8 cellular contexts compared by ENCODE assay signal in the genomic region with DNA sequence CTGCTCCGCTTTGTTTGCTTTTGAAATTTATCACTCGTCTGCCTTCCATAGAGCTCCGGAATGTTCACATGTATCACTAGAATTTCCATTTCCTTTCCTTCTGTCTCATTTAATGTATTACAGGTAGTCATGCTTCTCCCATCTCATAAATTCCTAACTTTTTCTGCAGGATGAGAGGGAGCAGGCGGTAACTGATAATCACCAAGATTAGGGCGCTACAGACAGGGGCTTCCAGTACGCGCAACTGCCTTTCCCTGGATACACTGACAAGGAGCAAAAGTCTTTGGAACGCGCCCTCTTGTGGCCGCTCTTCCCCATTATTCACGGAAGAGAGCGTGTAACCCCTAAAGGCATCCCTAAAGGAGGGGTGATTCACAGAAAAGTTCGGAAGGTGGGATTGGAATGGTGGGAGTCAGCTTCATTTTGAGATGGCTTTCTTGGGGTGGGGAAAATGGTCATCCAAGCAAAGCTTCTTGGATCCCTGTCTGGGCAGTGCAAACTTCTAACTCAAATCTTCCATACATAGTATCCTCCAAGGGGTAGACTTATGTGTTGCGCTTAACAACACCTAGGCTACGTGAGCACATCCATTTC. TPM values are rescaled to one million over a fixed set of nuclear protein-coding genes. Genes with fewer than 3 reads are reported as not detected.
DNase-seq lines count a peak whose midpoint lies in the region; ATAC-seq and TF ChIP-seq lines count a peak whose summit lies in the region.

No MANE protein-coding gene starts in this region.

- ATAC-seq in left lobe of liver (peak; percentile 73), HG02938 (IDR thresholded peaks at IDR 0.05; ENCODE audit: unreplicated experiment) (no peak)

- H3K4me1 Mint-ChIP-seq in HFFc6 (ENCODE audit: low read depth), result peaks cover 88% of the 10 kb centered on the region
- peaks cover 2% of the 10 kb centered on the region for H3K4me1 Mint-ChIP-seq in T-helper 2 cell treated with Interferon-gamma antibody and Interleukin-4, amounts not matched to agents 5 μg/mL and 100 μg/mL, for 36 hours (ENCODE audit: low read depth)

- no peaks in the 10 kb centered on the region for H3K36me3 ChIP-seq in stomach

- H3K27me3 Mint-ChIP-seq in HFFc6 (ENCODE audit: insufficient read depth), result no peaks in the 10 kb centered on the region; the same call in 1 of the 2 replicates
- H3K27me3 Mint-ChIP-seq in T-helper 2 cell treated with Interferon-gamma antibody and Interleukin-4, amounts not matched to agents 5 μg/mL and 100 μg/mL, for 36 hours (ENCODE audit: low read depth), result peaks cover 39% of the 10 kb centered on the region

- peak; percentile 95 for TF ChIP-seq CTCF in HFFc6 (IDR thresholded peaks at IDR 0.05)
- peak in 5 of 7 experiments; percentile 28 to 64 (median 54) for TF ChIP-seq CTCF in stomach (IDR thresholded peaks at IDR 0.05)

- no peak for TF ChIP-seq EP300 in stomach (IDR thresholded peaks at IDR 0.05)

- intact Hi-C loops in stomach (cut with DNase I; ENCODE audit: low total_unique reads), result no loop called here

- DNase-seq in ELR (ENCODE audit: low read depth), result peak; percentile 96
- peak; percentile 66 for DNase-seq in HFFc6
- peak; percentile 58 for DNase-seq in OCI-M1 (lab: John Stamatoyannopoulos, UW)
- DNase-seq in dedifferentiated amniotic fluid mesenchymal stem cell (ENCODE audit: extremely low spot score), result peak; percentile 86
- peak; percentile 77 for DNase-seq in left lobe of liver (ENCODE audit: low spot score)
- DNase-seq in stomach, result peak; percentile 66
- DNase-seq in T-helper 2 cell treated with Interferon-gamma antibody and Interleukin-4, amounts not matched to agents 5 μg/mL and 100 μg/mL, for 36 hours (ENCODE audit: low spot score), result no peak

- no peaks in the 10 kb centered on the region for H3K9me3 Mint-ChIP-seq in HFFc6
- no peaks in the 10 kb centered on the region for H3K9me3 Mint-ChIP-seq in T-helper 2 cell treated with Interferon-gamma antibody and Interleukin-4, amounts not matched to agents 5 μg/mL and 100 μg/mL, for 36 hours

- H3K27ac Mint-ChIP-seq in HFFc6, result peak overlapping the region; percentile 92
- no peak overlapping the region for H3K27ac Mint-ChIP-seq in T-helper 2 cell treated with Interferon-gamma antibody and Interleukin-4, amounts not matched to agents 5 μg/mL and 100 μg/mL, for 36 hours

- H3K4me1 ChIP-seq in stomach, result peaks cover 0 to 78% (median 16%) of the 10 kb centered on the region in 4 donors

- peak overlapping the region in 3 of 5 donors; percentile 50 to 74 (median 55) for H3K27ac ChIP-seq in stomach

- H3K9me3 ChIP-seq in stomach, result no peaks in the 10 kb centered on the region

- H3K27me3 ChIP-seq in stomach, result peaks cover 0 to 35% (median 16%) of the 10 kb centered on the region in 3 donors

- peaks cover 13% of the 10 kb centered on the region for H3K36me3 Mint-ChIP-seq in HFFc6 (ENCODE audit: low read depth)
- H3K36me3 Mint-ChIP-seq in T-helper 2 cell treated with Interferon-gamma antibody and Interleukin-4, amounts not matched to agents 5 μg/mL and 100 μg/mL, for 36 hours (ENCODE audit: low read depth), result no peaks in the 10 kb centered on the region

- no peak for TF ChIP-seq POLR2A in stomach (IDR thresholded peaks at IDR 0.05)

- peak overlapping the region; percentile 90 for H3K4me3 Mint-ChIP-seq in HFFc6
- H3K4me3 Mint-ChIP-seq in T-helper 2 cell treated with Interferon-gamma antibody and Interleukin-4, amounts not matched to agents 5 μg/mL and 100 μg/mL, for 36 hours, result no peak overlapping the region

- 17 to 22% (median 21%) methylated on average over 15 of the region's 15 CpGs for WGBS in stomach, 5 donors

- peak overlapping the region; percentile 16 to 30 (median 25) for H3K4me3 ChIP-seq in stomach

RNA-seq across cellular contexts. Expression of a gene that starts 6.5 kb away (rescaled TPM):
- total RNA-seq in HFFc6 (2021; fragmentation: NEBNext Ultra II Directional; extraction: Animal tissue kit (Norgen Biotek cat#: 25700)), result 10 to 100 TPM; 18.1 to 29.9 (median 20.2) TPM
- total RNA-seq in left lobe of liver, result 2.6 TPM
- 1 to 10 TPM in 2 of 5 donors, under 1 TPM in 1, not detected in 2; 0.58 to 4.8 (median 3.5) TPM for total RNA-seq in stomach
- under 1 TPM in 2 of 3 donors, not detected in 1; 0.44 to 0.85 TPM for polyA plus RNA-seq in stomach
